ENCODE assay signal across 24 cellular contexts in genomic region chr2:18934886-18935285, GRCh38.
"Had no signal": no experiment of that assay in that cellular context is flagged by ENCODE, and none has a peak within 500 bp of the region (broad histone marks: within the 10 kb centered on the region; RNA-seq: fewer than 3 reads in every experiment).

No MANE protein-coding gene starts in this region.

- H3K27ac ChIP-seq: coronary artery, esophagus squamous epithelium, heart right ventricle, lower lobe of right lung, ovary, right lobe of liver, thoracic aorta, tibial nerve, upper lobe of left lung had no signal

- H3K4me3 ChIP-seq: coronary artery, esophagus squamous epithelium, heart right ventricle, lower lobe of right lung, ovary, right lobe of liver, thoracic aorta, tibial nerve, upper lobe of left lung had no signal

- H3K9me3 ChIP-seq: esophagus squamous epithelium, heart right ventricle, lower lobe of right lung, ovary, right lobe of liver, thoracic aorta, tibial nerve, upper lobe of left lung had no signal

- H3K36me3 ChIP-seq: esophagus squamous epithelium, heart right ventricle, lower lobe of right lung, ovary, right lobe of liver, thoracic aorta, tibial nerve, upper lobe of left lung had no signal

- DNase-seq: dermis blood vessel endothelial cell; effector memory CD4-positive, alpha-beta T cell; erythroblast; esophagus squamous epithelium; foreskin melanocyte; glutamatergic neuron; heart right ventricle; hippocampal formation; immature natural killer cell; islet precursor cell; left ventricle myocardium superior; lower lobe of right lung; natural killer cell; occipital lobe; ovary; right lobe of liver; small intestine; stimulated activated CD4-positive, alpha-beta T cell treated with anti-CD3 and anti-CD28 coated beads, Interleukin-15, amount 100 ng/mL, for 24 hours; stimulated activated CD4-positive, alpha-beta T cell treated with anti-CD3 and anti-CD28 coated beads, Interleukin-2, amount 100 ng/mL, for 48 hours; stimulated activated naive B cell treated with anti-CD40 and anti-IgM and Interleukin-4, amounts not matched to agents 10 μg/mL and 1 μg/mL and 100 μg/mL, for 72 hours; upper lobe of left lung had no signal

- ATAC-seq: heart right ventricle; left ventricle myocardium superior; lower lobe of right lung; natural killer cell; stimulated activated naive B cell treated with anti-CD40 and anti-IgM and Interleukin-4, amounts not matched to agents 10 μg/mL and 1 μg/mL and 100 μg/mL, for 72 hours had no signal

- H3K4me1 ChIP-seq: esophagus squamous epithelium, heart right ventricle, lower lobe of right lung, right lobe of liver, tibial nerve, upper lobe of left lung had no signal

- H3K27me3 ChIP-seq: esophagus squamous epithelium, heart right ventricle, ovary, right lobe of liver, tibial nerve, upper lobe of left lung had no signal
